Comparison of ENCODE assay signal across 12 cellular contexts in genomic region chr6:38760097-38760496, GRCh38. TPM values are rescaled to one million over a fixed set of nuclear protein-coding genes. Genes with fewer than 3 reads are reported as not detected.
"Had no signal": no experiment of that assay in that cellular context is flagged by ENCODE, and none has a peak within 500 bp of the region (broad histone marks: within the 10 kb centered on the region; RNA-seq: fewer than 3 reads in every experiment).

No MANE protein-coding gene starts in this region.

- H2AFZ ChIP-seq: GM23248, GM23338 had no signal

- H3K4me2 ChIP-seq: GM23338 had no signal

- H3K36me3 ChIP-seq: HAP-1 had no signal

- H3K9me3 ChIP-seq: HAP-1 had no signal

- FAIRE-seq: H1, H54 had no signal

- H3K4me1 ChIP-seq: HAP-1 had no signal

- H3K27ac ChIP-seq: GM23248 had no signal

- DNase-seq: GM23248, GOT3, H7, H9, HCEC 1CT, HFFc6 had no signal

- H3K4me3 ChIP-seq: GM23248, GM23338, HAP-1 had no signal

- ATAC-seq: GM23338, HCT116 had no signal

- H3K9ac ChIP-seq: GM23248 had no signal

RNA-seq across cellular contexts. Expression of gene DNAH8, which starts 45.0 kb away (rescaled TPM):
- total RNA-seq: GM23248, GM23338, H1, H4, H9, HFFc6 had no signal
- polyA plus RNA-seq: GM23248 had no signal
